Comparison of ENCODE assay signal across 8 cellular contexts in the genomic region with DNA sequence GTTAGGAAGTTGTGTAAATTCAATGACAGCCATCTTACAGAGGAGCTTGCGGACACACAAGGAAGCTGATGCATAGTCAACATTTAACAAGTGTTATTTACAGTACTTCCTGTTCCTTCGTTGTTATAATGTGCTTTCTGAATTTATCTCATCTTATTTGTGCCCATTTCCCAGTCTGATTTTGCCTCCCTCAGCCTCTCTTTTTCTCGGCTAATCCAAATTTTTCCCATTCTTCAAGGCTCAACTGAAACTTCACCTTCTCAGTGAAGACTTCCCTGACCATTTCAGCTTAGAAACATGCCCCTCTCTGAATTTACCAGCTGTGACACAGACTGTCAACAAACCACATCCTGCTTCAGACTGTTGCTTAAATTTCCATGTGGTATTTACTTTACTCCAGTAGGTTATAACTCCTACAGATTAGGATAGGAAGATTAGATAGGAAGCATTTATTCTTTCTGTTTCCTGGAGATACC. TPM values are rescaled to one million over a fixed set of nuclear protein-coding genes. Genes with fewer than 3 reads are reported as not detected.
A peak's percentile ranks its signal among the peaks of the same experiment; 100 is the strongest.
DNase-seq lines count a peak whose midpoint lies in the region; ATAC-seq and TF ChIP-seq lines count a peak whose summit lies in the region.

No MANE protein-coding gene starts in this region.

- ATAC-seq in GM18907 (IDR thresholded peaks at IDR 0.05; ENCODE audit: unreplicated experiment) (peak; percentile 84), HG03196 (IDR thresholded peaks at IDR 0.05; ENCODE audit: unreplicated experiment) (peak; percentile 61)

- DNase-seq in A172 (ENCODE audit: low spot score) = peak; percentile 72
- DNase-seq in OCI-M1 (lab: John Stamatoyannopoulos, UW) = peak; percentile 17
- peak; percentile 60 for DNase-seq in pulmonary artery endothelial cell (ENCODE audit: low read depth, low spot score)
- DNase-seq in HEK293T (ENCODE audit: extremely low spot score) = no peak
- no peak for DNase-seq in T1000 (lab: John Stamatoyannopoulos, UW)

- intact Hi-C loops in dendritic cell treated with granulocyte-macrophage colony-stimulating factor and Interleukin-4, amounts not matched to agents 40 ng/mL and 50 ng/mL, for 4 days (cut with micrococcal nuclease) = loop anchor here (10.0 kb wide), 1 partner anchor 207 kb away; no protein-coding TSS in a partner anchor

- H3K4me3 Mint-ChIP-seq in dendritic cell treated with granulocyte-macrophage colony-stimulating factor and Interleukin-4, amounts not matched to agents 40 ng/mL and 50 ng/mL, for 4 days = peak overlapping the region; percentile 63

- peaks cover 7% of the 10 kb centered on the region for H3K4me1 Mint-ChIP-seq in dendritic cell treated with granulocyte-macrophage colony-stimulating factor and Interleukin-4, amounts not matched to agents 40 ng/mL and 50 ng/mL, for 4 days (ENCODE audit: low read depth)

- POLR2A ChIA-PET in HEK293T (lab: Yijun Ruan, JAX) = no interaction called here

- H3K36me3 Mint-ChIP-seq in dendritic cell treated with granulocyte-macrophage colony-stimulating factor and Interleukin-4, amounts not matched to agents 40 ng/mL and 50 ng/mL, for 4 days (ENCODE audit: low read depth) = no peaks in the 10 kb centered on the region

- no peaks in the 10 kb centered on the region for H3K9me3 Mint-ChIP-seq in dendritic cell treated with granulocyte-macrophage colony-stimulating factor and Interleukin-4, amounts not matched to agents 40 ng/mL and 50 ng/mL, for 4 days

- H3K27me3 Mint-ChIP-seq in dendritic cell treated with granulocyte-macrophage colony-stimulating factor and Interleukin-4, amounts not matched to agents 40 ng/mL and 50 ng/mL, for 4 days = no peaks in the 10 kb centered on the region

- CTCF ChIA-PET in HEK293T (lab: Yijun Ruan, JAX) = interaction anchor here (0.9 kb wide), 1 partner anchor 322 kb away, joined by 4 read pairs; no protein-coding TSS in a partner anchor

- peak overlapping the region; percentile 80 for H3K27ac Mint-ChIP-seq in dendritic cell treated with granulocyte-macrophage colony-stimulating factor and Interleukin-4, amounts not matched to agents 40 ng/mL and 50 ng/mL, for 4 days

TF ChIP-seq in HEK293T, 16 proteins besides CTCF, POLR2A, EP300 and RAD21:
- TF ChIP-seq FOXK2 (IDR thresholded peaks at IDR 0.05) (no peak), CTBP1 (IDR thresholded peaks at IDR 0.05; ENCODE audit: borderline replicate concordance) (no peak), NFRKB (IDR thresholded peaks at IDR 0.05) (no peak), LEF1 (IDR thresholded peaks at IDR 0.05; ENCODE audit: borderline replicate concordance) (no peak), ZNF384 (IDR thresholded peaks at IDR 0.05) (no peak), L3MBTL2 (conservative IDR thresholded peaks at IDR 0.05) (no peak), SUZ12 (IDR thresholded peaks at IDR 0.05) (no peak), BHLHE40 (IDR thresholded peaks at IDR 0.05; ENCODE audit: borderline replicate concordance) (no peak), FOXM1 (IDR thresholded peaks at IDR 0.05; ENCODE audit: borderline replicate concordance) (no peak), ELF4 (IDR thresholded peaks at IDR 0.05) (no peak), FOXA1 (IDR thresholded peaks at IDR 0.05) (no peak), SP1 (IDR thresholded peaks at IDR 0.05) (no peak), HDGF (IDR thresholded peaks at IDR 0.05; ENCODE audit: borderline replicate concordance) (no peak), ARNT (IDR thresholded peaks at IDR 0.05) (no peak)
- TF ChIP-seq, protein P1, sequence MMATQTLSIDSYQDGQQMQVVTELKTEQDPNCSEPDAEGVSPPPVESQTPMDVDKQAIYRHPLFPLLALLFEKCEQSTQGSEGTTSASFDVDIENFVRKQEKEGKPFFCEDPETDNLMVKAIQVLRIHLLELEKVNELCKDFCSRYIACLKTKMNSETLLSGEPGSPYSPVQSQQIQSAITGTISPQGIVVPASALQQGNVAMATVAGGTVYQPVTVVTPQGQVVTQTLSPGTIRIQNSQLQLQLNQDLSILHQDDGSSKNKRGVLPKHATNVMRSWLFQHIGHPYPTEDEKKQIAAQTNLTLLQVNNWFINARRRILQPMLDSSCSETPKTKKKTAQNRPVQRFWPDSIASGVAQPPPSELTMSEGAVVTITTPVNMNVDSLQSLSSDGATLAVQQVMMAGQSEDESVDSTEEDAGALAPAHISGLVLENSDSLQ (IDR thresholded peaks at IDR 0.05) = no peak

RNA-seq across cellular contexts. Expression of gene CP, which starts 55.7 kb away (rescaled TPM):
- not detected in 2 replicates for total RNA-seq in A172 (2014; rRNA removed; shearing (Covaris generic))
- 0.13 and 0.99 TPM in 2 replicates for total RNA-seq in pulmonary artery endothelial cell

RNA-seq across cellular contexts. Expression of gene TM4SF18, which starts 56.1 kb away (rescaled TPM):
- total RNA-seq in A172 (2014; rRNA removed; shearing (Covaris generic)) = 0.45 and 2.1 TPM in 2 replicates
- total RNA-seq in pulmonary artery endothelial cell = 81.6 and 267 TPM in 2 replicates

Comparison
In these comparisons a context has a peak if more than half of its experiments do, and no peak if none do; other contexts are left out.
1. DNase-seq: peak in A172 (single experiment), OCI-M1 (single experiment) and pulmonary artery endothelial cell (single experiment); none in HEK293T (single experiment) and T1000 (single experiment).
2. RNA of gene TM4SF18, which starts 56.1 kb away (total RNA-seq): 81.6 to 267 TPM in pulmonary artery endothelial cell; 0.45 to 2.1 TPM in A172; every median in the first group is over 10 times any median in the second.